Comparison of ENCODE assay signal across 16 cellular contexts in the genomic region with DNA sequence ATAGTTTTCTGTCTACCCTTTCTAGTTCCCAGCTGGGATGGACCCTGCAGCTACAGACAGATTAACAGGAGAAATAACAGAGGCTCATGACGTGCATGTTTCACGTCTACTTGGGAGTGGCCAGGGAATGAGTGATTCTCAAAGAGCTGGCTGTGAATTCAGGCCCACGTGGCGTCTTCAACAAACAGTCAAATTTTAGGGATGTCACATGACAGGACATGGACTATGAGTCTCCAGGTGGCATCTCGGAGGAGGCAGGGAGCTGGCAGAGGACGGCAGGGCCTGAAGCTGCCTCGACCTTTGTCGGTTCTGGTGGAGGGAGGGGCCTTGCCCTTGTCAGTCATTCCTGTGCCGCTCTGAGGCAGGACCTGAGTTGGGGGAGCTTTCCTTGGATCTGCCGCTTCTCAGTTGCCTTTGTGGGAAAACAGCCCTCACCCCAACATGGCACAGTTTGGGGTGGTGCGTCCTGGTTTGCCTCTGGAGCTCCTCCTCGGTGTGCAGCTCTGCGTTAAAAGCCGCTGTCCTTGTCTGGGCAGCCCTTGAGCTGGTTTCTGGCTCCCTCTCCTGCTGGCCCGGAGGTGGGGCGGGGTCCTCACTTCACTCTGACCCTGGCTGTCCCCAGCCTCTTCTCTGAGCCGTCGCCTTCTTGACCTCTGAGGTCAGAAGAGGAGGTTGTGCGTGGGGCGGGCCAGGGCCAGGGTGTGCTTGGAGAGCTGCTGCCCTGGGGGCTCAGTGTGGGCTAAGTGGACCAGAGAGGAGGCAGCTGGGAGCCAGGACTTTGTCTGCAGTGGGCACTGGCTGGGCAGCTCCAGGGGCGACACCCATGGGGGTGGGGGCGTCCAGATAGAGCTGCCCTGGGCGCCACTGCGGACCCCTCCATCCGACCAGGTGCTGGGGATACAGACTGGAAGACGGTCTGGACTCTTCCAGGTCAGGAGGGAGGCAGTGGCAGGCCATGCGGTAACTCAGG. TPM values are rescaled to one million over a fixed set of nuclear protein-coding genes. Genes with fewer than 3 reads are reported as not detected.
A peak's percentile ranks its signal among the peaks of the same experiment; 100 is the strongest.
DNase-seq lines count a peak whose midpoint lies in the region; ATAC-seq, FAIRE-seq and TF ChIP-seq lines count a peak whose summit lies in the region.
"Had no signal": no experiment of that assay in that cellular context is flagged by ENCODE, and none has a peak within 500 bp of the region (broad histone marks: within the 10 kb centered on the region; RNA-seq: fewer than 3 reads in every experiment).

No MANE protein-coding gene starts in this region.

- H3K9me3 ChIP-seq in A673 (ENCODE audit: low read depth, low read length, poor library complexity, severe bottlenecking): no peaks in the 10 kb centered on the region
- H3K9me3 ChIP-seq in CD8-positive, alpha-beta memory T cell (ENCODE audit: low read length): no peaks in the 10 kb centered on the region
- H3K9me3 ChIP-seq: colonic mucosa, SJSA1 had no signal

- no peaks in the 10 kb centered on the region for H3K27me3 ChIP-seq in A673 (replicated peaks; ENCODE audit: insufficient read depth, low read depth, low read length, poor library complexity)
- H3K27me3 ChIP-seq in CD8-positive, alpha-beta memory T cell (ENCODE audit: insufficient read depth, low read length, poor library complexity, severe bottlenecking): no peaks in the 10 kb centered on the region
- H3K27me3 ChIP-seq: colonic mucosa, SJSA1 had no signal

- peak overlapping the region in 5 of 7 donors; percentile 19 to 87 (median 84) for H3K4me3 Mint-ChIP-seq in CD8-positive, alpha-beta memory T cell
- no peak overlapping the region for H3K4me3 Mint-ChIP-seq in central memory CD8-positive, alpha-beta T cell
- H3K4me3 Mint-ChIP-seq: activated naive CD8-positive, alpha-beta T cell had no signal

- H3K36me3 Mint-ChIP-seq in CD8-positive, alpha-beta memory T cell: peaks cover 4 to 10% (median 9%) of the 10 kb centered on the region in 3 donors
- H3K36me3 Mint-ChIP-seq in central memory CD8-positive, alpha-beta T cell (ENCODE audit: insufficient read depth): peaks cover 25% of the 10 kb centered on the region

- intact Hi-C loops in A673 (cut with micrococcal nuclease; ENCODE audit: unreplicated experiment): no loop called here

- peak overlapping the region; percentile 30 for H3K27ac ChIP-seq in A673 (ENCODE audit: low read depth, low read length, poor library complexity, severe bottlenecking)
- peak overlapping the region; percentile 85 for H3K27ac ChIP-seq in CD8-positive, alpha-beta memory T cell (ENCODE audit: low read depth, low read length)
- H3K27ac ChIP-seq: colonic mucosa, SJSA1 had no signal

- no peaks in the 10 kb centered on the region for H3K4me1 ChIP-seq in A673 (ENCODE audit: insufficient read depth, low read length, poor library complexity, severe bottlenecking)
- H3K4me1 ChIP-seq in CD8-positive, alpha-beta memory T cell (ENCODE audit: insufficient read depth, low read length): peaks cover 22% of the 10 kb centered on the region
- H3K4me1 ChIP-seq: colonic mucosa had no signal

- peaks cover 0 to 8% of the 10 kb centered on the region in 2 donors for H3K27me3 Mint-ChIP-seq in CD8-positive, alpha-beta memory T cell
- H3K27me3 Mint-ChIP-seq in central memory CD8-positive, alpha-beta T cell: no peaks in the 10 kb centered on the region
- H3K27me3 Mint-ChIP-seq: activated naive CD8-positive, alpha-beta T cell had no signal

- H3K36me3 ChIP-seq in A673 (ENCODE audit: insufficient read depth, low read length, poor library complexity, severe bottlenecking): peaks cover 15% of the 10 kb centered on the region
- H3K36me3 ChIP-seq in CD8-positive, alpha-beta memory T cell (ENCODE audit: insufficient read depth, low read length): no peaks in the 10 kb centered on the region
- H3K36me3 ChIP-seq: colonic mucosa, SJSA1 had no signal

- CTCF ChIA-PET in A673 (lab: Charles Lee): no interaction called here
- CTCF ChIA-PET in CD8-positive, alpha-beta memory T cell (lab: Charles Lee): interaction anchor here (0.8 to 4.3 kb wide), 4 partner anchors 22 to 40 kb away, joined by 3 to 14 read pairs (median 4); partner anchors contain the start of gene D2HGDH

- BruUV-seq in A673 (replicated peaks; lab: Mats Ljungman, UMichigan): no TSS peak

- FAIRE-seq in urothelium cell line (lab: Jason Lieb, UNC): no peak

- peaks cover 28 to 44% (median 33%) of the 10 kb centered on the region in 3 donors for H3K4me1 Mint-ChIP-seq in CD8-positive, alpha-beta memory T cell
- peaks cover 33% of the 10 kb centered on the region for H3K4me1 Mint-ChIP-seq in central memory CD8-positive, alpha-beta T cell

- peaks cover 0 to 3% (median 2%) of the 10 kb centered on the region in 5 donors for H3K9me3 Mint-ChIP-seq in CD8-positive, alpha-beta memory T cell
- H3K9me3 Mint-ChIP-seq in central memory CD8-positive, alpha-beta T cell: no peaks in the 10 kb centered on the region

- no peak for DNase-seq in A673 (ENCODE audit: low spot score)
- peak in 2 of 5 donors; percentile 21 to 49 for DNase-seq in CD8-positive, alpha-beta memory T cell
- no peak for DNase-seq in central memory CD8-positive, alpha-beta T cell (ENCODE audit: low spot score in 2 of 2)
- peak; percentile 79 for DNase-seq in mesenteric fat pad (ENCODE audit: low spot score)
- DNase-seq in globus pallidus (ENCODE audit: low spot score): no peak
- no peak for DNase-seq in urothelium cell line (ENCODE audit: low spot score)
- no peak for DNase-seq in activated CD4-positive, alpha-beta T cell treated with anti-CD3 and anti-CD28 coated beads for 1 hour
- DNase-seq: colonic mucosa, KG1, NCI-H1694 treated with DMSO at 0.1 percent for 48 hours, NCI-H69 had no signal

- no peak for TF ChIP-seq CTCF in A673 (conservative IDR thresholded peaks at IDR 0.05; ENCODE audit: low read depth, low read length)

- ATAC-seq in central memory CD8-positive, alpha-beta T cell (replicated peaks; ENCODE audit: extremely low read depth, poor library complexity, severe bottlenecking): no peak
- no peak for ATAC-seq in HG03571 (IDR thresholded peaks at IDR 0.05; ENCODE audit: unreplicated experiment)
- ATAC-seq: activated CD4-positive, CD25-positive, alpha-beta regulatory T cell treated with anti-CD3 and anti-CD28 coated beads, Interleukin-2, amount 50 U/mL, for 24 hours had no signal

- H3K27ac Mint-ChIP-seq in CD8-positive, alpha-beta memory T cell: peak overlapping the region; percentile 43 to 100 (median 96)
- peak overlapping the region; percentile 99 for H3K27ac Mint-ChIP-seq in central memory CD8-positive, alpha-beta T cell (ENCODE audit: low read depth)
- H3K27ac Mint-ChIP-seq: activated naive CD8-positive, alpha-beta T cell had no signal

- H3K4me3 ChIP-seq in A673 (ENCODE audit: low read depth, low read length, poor library complexity, severe bottlenecking): no peak overlapping the region
- H3K4me3 ChIP-seq in CD8-positive, alpha-beta memory T cell (ENCODE audit: low read length): no peak overlapping the region
- H3K4me3 ChIP-seq: colonic mucosa, SJSA1 had no signal

- POLR2A ChIA-PET in A673 (lab: Charles Lee; ENCODE audit: low non-redundant PET): no interaction called here
- POLR2A ChIA-PET in CD8-positive, alpha-beta memory T cell (lab: Charles Lee): interaction anchor here (0.5 to 2.5 kb wide), 3 partner anchors 14 to 104 kb away, joined by 3 to 22 read pairs (median 22); partner anchors contain the start of genes D2HGDH and RTP5

RNA-seq across cellular contexts. Expression of gene GAL3ST2, which starts 12.1 kb away (rescaled TPM):
- total RNA-seq in A673 (2021) (5.0 and 5.3 TPM in 2 replicates), mesenteric fat pad (not detected)
- total RNA-seq in CD8-positive, alpha-beta memory T cell: under 1 TPM in 1 of 2 experiments, not detected in 1; 0.16 TPM
- not detected for polyA plus RNA-seq in CD8-positive, alpha-beta memory T cell
- total RNA-seq: myocyte, SJSA1 had no signal

RNA-seq across cellular contexts. Expression of gene D2HGDH, which starts 30.1 kb away (rescaled TPM):
- total RNA-seq in A673 (2021): 30.7 and 44.3 TPM in 2 replicates
- 10 to 100 TPM; 22.9 to 23.4 TPM for total RNA-seq in CD8-positive, alpha-beta memory T cell
- polyA plus RNA-seq in CD8-positive, alpha-beta memory T cell: 5.7 TPM
- 27.0 TPM for total RNA-seq in mesenteric fat pad

RNA-seq across cellular contexts. Expression of gene NEU4, which starts 44.4 kb away (rescaled TPM):
- total RNA-seq in A673 (2021) (38.5 and 48.4 TPM in 2 replicates), mesenteric fat pad (1.1 TPM)
- not detected for total RNA-seq in CD8-positive, alpha-beta memory T cell
- polyA plus RNA-seq in CD8-positive, alpha-beta memory T cell: not detected
- total RNA-seq: SJSA1 had no signal

Comparison
In these comparisons a context has a peak if more than half of its experiments do, and no peak if none do; other contexts are left out.
1. RNA of gene NEU4, which starts 44.4 kb away (total RNA-seq): 38.5 to 48.4 TPM in A673; 1.1 TPM in mesenteric fat pad (single experiment) and not detected in CD8-positive, alpha-beta memory T cell; every median in the first group is over 10 times any median in the second.